Comparison of ENCODE assay signal across 20 cellular contexts in genomic region chr11:873723-874122, GRCh38.
"Had no signal": no experiment of that assay in that cellular context is flagged by ENCODE, and none has a peak within 500 bp of the region (broad histone marks: within the 10 kb centered on the region; RNA-seq: fewer than 3 reads in every experiment).

No MANE protein-coding gene starts in this region.

- DNase-seq: erythroblast; heart right ventricle; hypothalamus; kidney glomerular epithelial cell; mammary epithelial cell; naive thymus-derived CD8-positive, alpha-beta T cell; nucleus accumbens; sigmoid colon; stimulated activated CD4-positive, alpha-beta T cell treated with anti-CD3 and anti-CD28 coated beads, Interleukin-12 subunit alpha, Interleukin-12 subunit beta, amount 100 ng/mL, for 4 hours; stimulated activated CD4-positive, alpha-beta T cell treated with anti-CD3 and anti-CD28 coated beads, Interleukin-2, amount 100 ng/mL, for 48 hours; stimulated activated naive CD8-positive, alpha-beta T cell treated with anti-CD3 and anti-CD28 coated beads, Interleukin-15, Interleukin-2, amounts not matched to agents 100 U/mL and 50 U/mL, for 24 hours; tibial artery; upper lobe of right lung had no signal

- H3K9ac ChIP-seq: neural progenitor cell had no signal

- H3K27ac Mint-ChIP-seq: dendritic cell treated with granulocyte-macrophage colony-stimulating factor and Interleukin-4, amounts not matched to agents 40 ng/mL and 50 ng/mL, for 4 days; neural progenitor cell had no signal

- H3K9me3 Mint-ChIP-seq: dendritic cell treated with granulocyte-macrophage colony-stimulating factor and Interleukin-4, amounts not matched to agents 40 ng/mL and 50 ng/mL, for 4 days; naive thymus-derived CD8-positive, alpha-beta T cell; neural progenitor cell had no signal

- H3K27me3 ChIP-seq: heart right ventricle, neural progenitor cell, ovary, right atrium auricular region, sigmoid colon, tibial artery, upper lobe of right lung, vagina had no signal

- H3K9me3 ChIP-seq: heart right ventricle, ovary, right atrium auricular region, sigmoid colon, tibial artery, upper lobe of right lung, vagina had no signal

- H2AFZ ChIP-seq: neural progenitor cell had no signal

- ATAC-seq: heart right ventricle; left lobe of liver; naive thymus-derived CD8-positive, alpha-beta T cell; stimulated activated naive CD8-positive, alpha-beta T cell treated with anti-CD3 and anti-CD28 coated beads, Interleukin-15, Interleukin-2, amounts not matched to agents 100 U/mL and 50 U/mL, for 24 hours; upper lobe of right lung had no signal

- H3K4me3 Mint-ChIP-seq: dendritic cell treated with granulocyte-macrophage colony-stimulating factor and Interleukin-4, amounts not matched to agents 40 ng/mL and 50 ng/mL, for 4 days; naive thymus-derived CD8-positive, alpha-beta T cell; neural progenitor cell had no signal

- H3K4me2 ChIP-seq: neural progenitor cell had no signal

- H3K27ac ChIP-seq: heart right ventricle, neural progenitor cell, right atrium auricular region, sigmoid colon, skin epidermis, tibial artery, upper lobe of right lung, vagina had no signal

- H3K4me1 Mint-ChIP-seq: neural progenitor cell had no signal

- H3K4me1 ChIP-seq: neural progenitor cell, sigmoid colon, tibial artery, upper lobe of right lung, vagina had no signal

- H3K27me3 Mint-ChIP-seq: dendritic cell treated with granulocyte-macrophage colony-stimulating factor and Interleukin-4, amounts not matched to agents 40 ng/mL and 50 ng/mL, for 4 days; naive thymus-derived CD8-positive, alpha-beta T cell had no signal
